ENCODE assay signal across 8 cellular contexts in the genomic region with DNA sequence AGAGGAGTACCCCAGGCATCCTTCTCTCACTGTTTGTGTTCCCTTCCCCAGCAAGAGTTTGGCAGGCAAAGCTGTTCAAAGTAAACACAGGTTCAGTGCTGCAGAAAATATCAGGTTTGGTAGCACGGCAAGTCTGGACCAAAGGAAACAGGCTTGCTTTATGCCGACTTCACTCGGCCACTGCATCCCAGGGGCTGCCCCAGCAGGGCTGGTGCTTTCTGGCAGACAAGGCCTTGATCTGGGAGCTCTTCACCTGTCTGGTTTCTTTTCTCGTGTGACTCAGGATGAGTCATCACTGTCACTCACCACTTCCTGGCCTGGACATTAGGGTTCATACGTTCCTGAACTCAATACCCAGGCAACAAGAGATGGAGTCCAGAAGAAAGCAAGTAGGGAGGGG. TPM values are rescaled to one million over a fixed set of nuclear protein-coding genes. Genes with fewer than 3 reads are reported as not detected.
DNase-seq lines count a peak whose midpoint lies in the region; ATAC-seq, FAIRE-seq and TF ChIP-seq lines count a peak whose summit lies in the region.

No MANE protein-coding gene starts in this region.

- BruUV-seq in PC-3 (replicated peaks; lab: Mats Ljungman, UMichigan): no TSS peak

- no peaks in the 10 kb centered on the region for H4K20me1 ChIP-seq in PC-3 (ENCODE audit: low read length)

- intact Hi-C loops in PC-3 (cut with micrococcal nuclease): loop anchor here (1.0 to 5.0 kb wide), 5 partner anchors 62 to 97 kb away; no protein-coding TSS in a partner anchor

- H3K79me2 ChIP-seq in PC-3 (ENCODE audit: low read length): no peaks in the 10 kb centered on the region

- H3K27me3 ChIP-seq in PC-3 (ENCODE audit: low read length): no peaks in the 10 kb centered on the region

- H3F3A ChIP-seq in PC-3 (ENCODE audit: low read length, unreplicated experiment): no peaks in the 10 kb centered on the region

- H2AFZ ChIP-seq in PC-3 (ENCODE audit: low read length): no peak overlapping the region

- FAIRE-seq in urothelium cell line (lab: Jason Lieb, UNC): peak; percentile 13

- H3K9me3 ChIP-seq in PC-3 (ENCODE audit: low read length): no peaks in the 10 kb centered on the region

- POLR2A ChIA-PET in PC-3 (lab: Charles Lee; ENCODE audit: unreplicated experiment): interaction anchor here (0.6 kb wide), 1 partner anchor 14 kb away, joined by 3 read pairs; no protein-coding TSS in a partner anchor

- H3K9ac ChIP-seq in PC-3 (ENCODE audit: low read length): no peak overlapping the region

- peak overlapping the region; percentile 47; the same call in 1 of the 2 replicates for H3K4me2 ChIP-seq in PC-3 (ENCODE audit: low read length)

- H3K4me3 ChIP-seq in PC-3 (ENCODE audit: low read length) (no peak overlapping the region), fibroblast of pulmonary artery (replicated peaks; ENCODE audit: low read depth, low read length) (no peak overlapping the region)

- peak; percentile 98 for ATAC-seq in HG02840 (IDR thresholded peaks at IDR 0.05; ENCODE audit: low FRiP score, unreplicated experiment)
- ATAC-seq in PC-3: peak; percentile 97

- CTCF ChIA-PET in PC-3 (lab: Charles Lee): interaction anchor here (0.9 kb wide), 1 partner anchor 8 kb away, joined by 8 read pairs; no protein-coding TSS in a partner anchor

- no peaks in the 10 kb centered on the region for H3K36me3 ChIP-seq in PC-3 (ENCODE audit: low read depth, low read length)

- peak; percentile 2 for DNase-seq in stimulated activated CD4-positive, alpha-beta T cell treated with anti-CD3 and anti-CD28 coated beads, Interleukin-2, amount 100 ng/mL, for 4 hours (ENCODE audit: low read depth)
- DNase-seq in stimulated activated CD4-positive, alpha-beta T cell treated with anti-CD3 and anti-CD28 coated beads, Interleukin-2, amount 100 ng/mL, for 48 hours: no peak
- DNase-seq in PC-3 (peak; percentile 97), fibroblast of pulmonary artery (ENCODE audit: low read depth) (peak; percentile 39), urothelium cell line (ENCODE audit: low spot score) (peak; percentile 92), NCI-H2107 treated with DMSO at 0.1 percent for 48 hours (lab: John Stamatoyannopoulos, UW; ENCODE audit: unreplicated experiment) (no peak), NCI-H2227 treated with DMSO at 0.1 percent for 48 hours (lab: John Stamatoyannopoulos, UW) (no peak)

- no peak for TF ChIP-seq CTCF in PC-3 (conservative IDR thresholded peaks at IDR 0.05; ENCODE audit: low read depth, low read length)
- no peak for TF ChIP-seq CTCF in fibroblast of pulmonary artery (IDR thresholded peaks at IDR 0.05; ENCODE audit: low read length, missing control alignments)

- H3K4me1 ChIP-seq in PC-3 (ENCODE audit: insufficient read depth, low read length): peaks cover 25% of the 10 kb centered on the region

- no peaks in the 10 kb centered on the region for H3K9me2 ChIP-seq in PC-3 (replicated peaks; ENCODE audit: low read length)

- peak overlapping the region; percentile 51 for H3K27ac ChIP-seq in PC-3 (ENCODE audit: low read length)

RNA-seq across cellular contexts. Expression of a gene that starts 52.6 kb away (rescaled TPM):
- 10.4 and 14.9 TPM in 2 replicates for total RNA-seq in PC-3 (2014; rRNA removed)

Comparison
In these comparisons a context has a peak if more than half of its experiments do, and no peak if none do; other contexts are left out.
1. DNase-seq: peak in stimulated activated CD4-positive, alpha-beta T cell treated with anti-CD3 and anti-CD28 coated beads, Interleukin-2, amount 100 ng/mL, for 4 hours (single experiment), PC-3 (single experiment), fibroblast of pulmonary artery (single experiment) and urothelium cell line (single experiment); none in stimulated activated CD4-positive, alpha-beta T cell treated with anti-CD3 and anti-CD28 coated beads, Interleukin-2, amount 100 ng/mL, for 48 hours (0 of 2), NCI-H2107 treated with DMSO at 0.1 percent for 48 hours (single experiment) and NCI-H2227 treated with DMSO at 0.1 percent for 48 hours (single experiment).